Comparison of ENCODE assay signal across 30 cellular contexts in genomic region chr5:159658266-159658665, GRCh38.
"Had no signal": no experiment of that assay in that cellular context is flagged by ENCODE, and none has a peak within 500 bp of the region (broad histone marks: within the 10 kb centered on the region; RNA-seq: fewer than 3 reads in every experiment).

No MANE protein-coding gene starts in this region.

- H3K4me3 Mint-ChIP-seq: activated CD4-positive, alpha-beta memory T cell treated with anti-CD3 and anti-CD28 coated beads for 36 hours; activated CD4-positive, alpha-beta T cell treated with anti-CD3 and anti-CD28 coated beads for 36 hours; activated CD4-positive, alpha-beta T cell treated with anti-CD3 and anti-CD28 coated beads, Interleukin-2, amount 10 ng/mL, durations not matched to agents 24 days and 14 days; activated CD8-positive, alpha-beta memory T cell treated with anti-CD3 and anti-CD28 coated beads, Interleukin-2, amount 10 ng/mL, durations not matched to agents 7 days and 5 days; activated CD8-positive, alpha-beta T cell treated with anti-CD3 and anti-CD28 coated beads, Interleukin-2, amount 10 ng/mL, durations not matched to agents 7 days and 5 days; activated naive CD4-positive, alpha-beta T cell treated with anti-CD3 and anti-CD28 coated beads, Interleukin-2, amount 10 ng/mL, durations not matched to agents 7 days and 5 days; activated naive CD8-positive, alpha-beta T cell treated with anti-CD3 and anti-CD28 coated beads, Interleukin-2, amount 10 ng/mL, durations not matched to agents 7 days and 5 days; activated T-helper 1 cell treated with anti-CD3 and anti-CD28 coated beads, Interleukin-12 subunit alpha, Interleukin-12 subunit beta, Interleukin-2, Interleukin-4 antibody, amounts not matched to agents 30 ng/mL and 10 ng/mL and 1 ng/mL, durations not matched to agents 14 hours and 24 hours and 36 hours; central memory CD8-positive, alpha-beta T cell; dendritic cell treated with granulocyte-macrophage colony-stimulating factor and Interleukin-4, amounts not matched to agents 40 ng/mL and 50 ng/mL, for 4 days; endodermal cell had no signal

- H3K27me3 Mint-ChIP-seq: activated CD4-positive, alpha-beta memory T cell treated with anti-CD3 and anti-CD28 coated beads for 36 hours; activated CD4-positive, alpha-beta T cell treated with anti-CD3 and anti-CD28 coated beads for 36 hours; activated CD4-positive, alpha-beta T cell treated with anti-CD3 and anti-CD28 coated beads, Interleukin-2, amount 10 ng/mL, durations not matched to agents 24 days and 14 days; activated CD8-positive, alpha-beta memory T cell treated with anti-CD3 and anti-CD28 coated beads, Interleukin-2, amount 10 ng/mL, durations not matched to agents 7 days and 5 days; activated naive CD8-positive, alpha-beta T cell treated with anti-CD3 and anti-CD28 coated beads, Interleukin-2, amount 10 ng/mL, durations not matched to agents 7 days and 5 days; brain; dendritic cell treated with granulocyte-macrophage colony-stimulating factor and Interleukin-4, amounts not matched to agents 40 ng/mL and 50 ng/mL, for 4 days had no signal

- FAIRE-seq: frontal cortex had no signal

- H3K4me1 Mint-ChIP-seq: activated CD4-positive, alpha-beta T cell treated with anti-CD3 and anti-CD28 coated beads for 36 hours; activated CD4-positive, alpha-beta T cell treated with anti-CD3 and anti-CD28 coated beads, Interleukin-2, amount 10 ng/mL, durations not matched to agents 24 days and 14 days; activated CD8-positive, alpha-beta memory T cell treated with anti-CD3 and anti-CD28 coated beads, Interleukin-2, amount 10 ng/mL, durations not matched to agents 7 days and 5 days; activated naive CD4-positive, alpha-beta T cell treated with anti-CD3 and anti-CD28 coated beads, Interleukin-2, amount 10 ng/mL, durations not matched to agents 7 days and 5 days; activated naive CD8-positive, alpha-beta T cell treated with anti-CD3 and anti-CD28 coated beads, Interleukin-2, amount 10 ng/mL, durations not matched to agents 7 days and 5 days; central memory CD8-positive, alpha-beta T cell; endodermal cell had no signal

- H3K9me3 ChIP-seq: ascending aorta, breast epithelium had no signal

- H3K4me1 ChIP-seq: ascending aorta, breast epithelium had no signal

- H3K27me3 ChIP-seq: ascending aorta, breast epithelium, cardiac muscle cell, dorsolateral prefrontal cortex had no signal

- H3K36me3 Mint-ChIP-seq: activated CD4-positive, alpha-beta memory T cell treated with anti-CD3 and anti-CD28 coated beads for 36 hours; activated CD8-positive, alpha-beta memory T cell treated with anti-CD3 and anti-CD28 coated beads, Interleukin-2, amount 10 ng/mL, durations not matched to agents 7 days and 5 days; activated naive CD4-positive, alpha-beta T cell treated with anti-CD3 and anti-CD28 coated beads, Interleukin-2, amount 10 ng/mL, durations not matched to agents 7 days and 5 days; activated naive CD4-positive, alpha-beta T cell treated with anti-CD3 and anti-CD28 coated beads, Interleukin-2, amount 50 U/mL, for 72 hours; activated naive CD8-positive, alpha-beta T cell treated with anti-CD3 and anti-CD28 coated beads, Interleukin-2, amount 10 ng/mL, durations not matched to agents 7 days and 5 days; brain had no signal

- H3K27ac Mint-ChIP-seq: activated CD4-positive, alpha-beta memory T cell treated with anti-CD3 and anti-CD28 coated beads for 36 hours; activated CD4-positive, alpha-beta T cell treated with anti-CD3 and anti-CD28 coated beads for 36 hours; activated CD4-positive, alpha-beta T cell treated with anti-CD3 and anti-CD28 coated beads, Interleukin-2, amount 10 ng/mL, durations not matched to agents 24 days and 14 days; activated CD8-positive, alpha-beta memory T cell treated with anti-CD3 and anti-CD28 coated beads, Interleukin-2, amount 10 ng/mL, durations not matched to agents 7 days and 5 days; activated CD8-positive, alpha-beta T cell treated with anti-CD3 and anti-CD28 coated beads, Interleukin-2, amount 10 ng/mL, durations not matched to agents 7 days and 5 days; activated naive CD4-positive, alpha-beta T cell treated with anti-CD3 and anti-CD28 coated beads, Interleukin-2, amount 10 ng/mL, durations not matched to agents 7 days and 5 days; activated naive CD4-positive, alpha-beta T cell treated with anti-CD3 and anti-CD28 coated beads, Interleukin-2, amount 50 U/mL, for 72 hours; activated naive CD8-positive, alpha-beta T cell treated with anti-CD3 and anti-CD28 coated beads, Interleukin-2, amount 10 ng/mL, durations not matched to agents 7 days and 5 days; activated T-helper 1 cell treated with anti-CD3 and anti-CD28 coated beads, Interleukin-12 subunit alpha, Interleukin-12 subunit beta, Interleukin-2, Interleukin-4 antibody, amounts not matched to agents 30 ng/mL and 10 ng/mL and 1 ng/mL, durations not matched to agents 14 hours and 24 hours and 36 hours; activated T-helper 2 cell treated with anti-CD3 and anti-CD28 coated beads, Interferon-gamma antibody, Interleukin-2, Interleukin-4, amounts not matched to agents 10 μg/mL and 5 μg/mL and 100 μg/mL, durations not matched to agents 14 hours and 24 hours and 36 hours; dendritic cell treated with granulocyte-macrophage colony-stimulating factor and Interleukin-4, amounts not matched to agents 40 ng/mL and 50 ng/mL, for 4 days; endodermal cell had no signal

- DNase-seq: activated CD4-positive, alpha-beta memory T cell treated with anti-CD3 and anti-CD28 coated beads for 36 hours; activated CD4-positive, alpha-beta T cell treated with anti-CD3 and anti-CD28 coated beads for 36 hours; activated CD4-positive, alpha-beta T cell treated with anti-CD3 and anti-CD28 coated beads, Interleukin-2, amount 10 ng/mL, durations not matched to agents 24 days and 14 days; activated CD4-positive, CD25-positive, alpha-beta regulatory T cell; activated CD4-positive, CD25-positive, alpha-beta regulatory T cell treated with anti-CD3 and anti-CD28 coated beads, Interleukin-2, amount 50 U/mL, for 72 hours; activated CD8-positive, alpha-beta memory T cell treated with anti-CD3 and anti-CD28 coated beads, Interleukin-2, amount 10 ng/mL, durations not matched to agents 7 days and 5 days; activated CD8-positive, alpha-beta memory T cell treated with anti-CD3 and anti-CD28 coated beads, Interleukin-2, amount 50 U/mL, for 4 hours; activated CD8-positive, alpha-beta T cell treated with anti-CD3 and anti-CD28 coated beads, Interleukin-2, amount 10 ng/mL, durations not matched to agents 7 days and 5 days; activated effector memory CD4-positive, alpha-beta T cell treated with anti-CD3 and anti-CD28 coated beads, Interleukin-2, amount 50 U/mL, for 16 hours; activated naive CD4-positive, alpha-beta T cell; activated naive CD4-positive, alpha-beta T cell treated with anti-CD3 and anti-CD28 coated beads, Interleukin-2, amount 10 ng/mL, durations not matched to agents 7 days and 5 days; activated naive CD8-positive, alpha-beta T cell treated with anti-CD3 and anti-CD28 coated beads, Interleukin-2, amount 10 ng/mL, durations not matched to agents 7 days and 5 days; activated T-cell treated with anti-CD3 and anti-CD28 coated beads, Interleukin-2, amount 50 U/mL, for 1 hour; activated T-cell treated with anti-CD3 and anti-CD28 coated beads, Interleukin-2, amount 50 U/mL, for 48 hours; effector memory CD4-positive, alpha-beta T cell; endodermal cell; foreskin fibroblast; T-helper 2 cell had no signal

- H3K4me3 ChIP-seq: ascending aorta, breast epithelium, cardiac muscle cell, coronary artery, dorsolateral prefrontal cortex had no signal

- H3K36me3 ChIP-seq: ascending aorta, breast epithelium, cardiac muscle cell had no signal

- H3K27ac ChIP-seq: ascending aorta, breast epithelium, cardiac muscle cell, coronary artery, dorsolateral prefrontal cortex had no signal

- H3K9me3 Mint-ChIP-seq: activated CD4-positive, alpha-beta memory T cell treated with anti-CD3 and anti-CD28 coated beads for 36 hours; activated CD4-positive, alpha-beta T cell treated with anti-CD3 and anti-CD28 coated beads, Interleukin-2, amount 10 ng/mL, durations not matched to agents 24 days and 14 days; activated naive CD4-positive, alpha-beta T cell treated with anti-CD3 and anti-CD28 coated beads, Interleukin-2, amount 10 ng/mL, durations not matched to agents 7 days and 5 days; activated naive CD4-positive, alpha-beta T cell treated with anti-CD3 and anti-CD28 coated beads, Interleukin-2, amount 50 U/mL, for 72 hours; activated naive CD8-positive, alpha-beta T cell treated with anti-CD3 and anti-CD28 coated beads, Interleukin-2, amount 10 ng/mL, durations not matched to agents 7 days and 5 days; activated T-helper 1 cell treated with anti-CD3 and anti-CD28 coated beads, Interleukin-12 subunit alpha, Interleukin-12 subunit beta, Interleukin-2, Interleukin-4 antibody, amounts not matched to agents 30 ng/mL and 10 ng/mL and 1 ng/mL, durations not matched to agents 14 hours and 24 hours and 36 hours; activated T-helper 2 cell treated with anti-CD3 and anti-CD28 coated beads, Interferon-gamma antibody, Interleukin-2, Interleukin-4, amounts not matched to agents 10 μg/mL and 5 μg/mL and 100 μg/mL, durations not matched to agents 14 hours and 24 hours and 36 hours; brain; central memory CD8-positive, alpha-beta T cell; dendritic cell treated with granulocyte-macrophage colony-stimulating factor and Interleukin-4, amounts not matched to agents 40 ng/mL and 50 ng/mL, for 4 days; endodermal cell had no signal
